8 cellular contexts compared by ENCODE assay signal in genomic region chr1:120558303-120559060, GRCh38.
A peak's percentile ranks its signal among the peaks of the same experiment; 100 is the strongest.
DNase-seq lines count a peak whose midpoint lies in the region; ATAC-seq and TF ChIP-seq lines count a peak whose summit lies in the region.
"Not testable (repeated sequence)": the region's sequence is repeated elsewhere in the genome, so short reads cannot be mapped to it uniquely, and the experiment has no call there.

No MANE protein-coding gene starts in this region.

- H3K4me3 ChIP-seq in BJ (ENCODE audit: low read depth, low read length), result peak overlapping the region; percentile 48
- peak overlapping the region in 2 of 3 donors; percentile 41 to 63 for H3K4me3 ChIP-seq in liver (ENCODE audit: low read depth in 1 of 3, low read length in 3 of 3)

- not testable (repeated sequence) for H3K27me3 ChIP-seq in BJ (ENCODE audit: control insufficient read depth, insufficient read depth, low read length); liver (ENCODE audit: control insufficient read depth in 4 of 4, insufficient read depth in 4 of 4, low read length in 3 of 4)

- H3K4me1 ChIP-seq in liver (ENCODE audit: control insufficient read depth in 4 of 4, insufficient read depth in 4 of 4, low read length in 3 of 4), result not testable (repeated sequence)

- POLR2A ChIA-PET in BJ (lab: Charles Lee), result not testable (repeated sequence)

- not testable (repeated sequence) for TF ChIP-seq RAD21 in liver (IDR thresholded peaks at IDR 0.05)

- WGBS in liver, result under 1% methylated on average over 48 of the region's 72 CpGs

- not testable (repeated sequence) for TF ChIP-seq CTCF in BJ (IDR thresholded peaks at IDR 0.05; ENCODE audit: insufficient read depth, low read depth, low read length); liver (IDR thresholded peaks at IDR 0.05; ENCODE audit: low read depth, low read length, missing input control)

- ATAC-seq in GM19467 (IDR thresholded peaks at IDR 0.05; ENCODE audit: unreplicated experiment), result peak; percentile 84
- peak; percentile 83 for ATAC-seq in HG03442 (IDR thresholded peaks at IDR 0.05; ENCODE audit: unreplicated experiment)

- H3K36me3 ChIP-seq in BJ (ENCODE audit: control insufficient read depth, insufficient read depth, low read length); liver (ENCODE audit: control insufficient read depth in 4 of 4, insufficient read depth in 3 of 4, low read depth in 1 of 4, low read length in 3 of 4): not testable (repeated sequence)

- DNase-seq in BJ (ENCODE audit: low read depth), result peak; percentile 16
- peak; percentile 38 for DNase-seq in NCI-H748 treated with DMSO at 0.1 percent for 48 hours (lab: John Stamatoyannopoulos, UW)
- peak; percentile 7 to 14 for DNase-seq in activated CD8-positive, alpha-beta memory T cell treated with anti-CD3 and anti-CD28 coated beads for 1 hour (ENCODE audit: extremely low read depth in 1 of 2, low read depth in 1 of 2)
- DNase-seq in ecto neural progenitor cell (ENCODE audit: low spot score), result peak; percentile 62
- DNase-seq in stimulated activated CD4-positive, alpha-beta T cell treated with anti-CD3 and anti-CD28 coated beads, Interleukin-1b, Interleukin-23, amount 100 ng/mL, for 24 hours (ENCODE audit: low read depth in 4 of 4, low spot score in 1 of 4), result peak; percentile 19 to 30 (median 24)

- H3K9ac ChIP-seq in liver (ENCODE audit: low read depth in 1 of 2, low read length in 2 of 2), result not testable (repeated sequence)

- H3K9me3 ChIP-seq in liver (ENCODE audit: control insufficient read depth in 4 of 4, low read length in 3 of 4), result not testable (repeated sequence)

- CTCF ChIA-PET in BJ (lab: Yijun Ruan, JAX), result not testable (repeated sequence)

- peak overlapping the region; percentile 54 for H3K27ac ChIP-seq in liver (ENCODE audit: low read depth in 1 of 2, low read length in 2 of 2)

TF ChIP-seq in liver, 16 proteins besides CTCF, POLR2A, EP300 and RAD21:
- TF ChIP-seq YY1 (IDR thresholded peaks at IDR 0.05), result peak; percentile 90

Comparison
In these comparisons a context has a peak if more than half of its experiments do, and no peak if none do; other contexts are left out.
1. Peak in every context shown above with its lines: DNase-seq, ATAC-seq, H3K4me3 ChIP-seq and H3K27ac ChIP-seq.
2. DNase-seq: peak in every context shown above with its lines; median percentile 62 in ecto neural progenitor cell; 38 in NCI-H748 treated with DMSO at 0.1 percent for 48 hours; 24 in stimulated activated CD4-positive, alpha-beta T cell treated with anti-CD3 and anti-CD28 coated beads, Interleukin-1b, Interleukin-23, amount 100 ng/mL, for 24 hours; 16 in BJ; 10 in activated CD8-positive, alpha-beta memory T cell treated with anti-CD3 and anti-CD28 coated beads for 1 hour.